ENCODE assay signal across 8 cellular contexts in the genomic region with DNA sequence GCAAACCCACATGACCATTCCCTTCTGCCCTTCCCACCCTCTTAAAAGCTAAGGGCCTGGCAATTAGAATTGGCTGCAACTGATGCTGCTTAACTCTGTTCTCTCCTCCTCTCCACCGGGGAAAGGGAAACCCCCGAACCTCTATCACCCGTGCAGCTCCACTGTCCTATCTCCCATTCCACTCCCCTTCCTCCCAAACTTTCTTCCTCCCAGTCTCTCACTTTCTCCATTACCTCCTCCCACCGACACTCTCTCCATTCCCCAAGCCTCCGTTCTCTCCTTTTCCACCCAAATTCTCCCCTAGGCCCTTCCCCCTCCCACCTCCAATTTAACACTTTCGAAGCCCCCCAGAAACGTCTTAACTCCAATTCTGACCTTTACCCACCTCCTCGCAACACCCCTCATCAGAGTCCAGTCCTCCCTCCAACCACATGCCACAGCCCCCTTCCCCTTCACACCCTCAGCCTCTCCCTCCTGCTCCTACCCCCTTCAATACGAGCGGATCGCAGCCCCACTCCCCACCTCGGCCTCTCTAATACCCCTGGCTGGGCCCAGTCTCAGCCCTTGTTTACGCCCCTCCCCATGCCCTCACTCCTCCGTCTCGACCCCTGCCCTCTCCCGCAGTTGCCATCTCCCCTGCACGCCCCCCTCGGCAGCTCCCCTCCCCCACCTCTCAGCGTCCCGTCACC. TPM values are rescaled to one million over a fixed set of nuclear protein-coding genes. Genes with fewer than 3 reads are reported as not detected.
DNase-seq lines count a peak whose midpoint lies in the region; ATAC-seq and TF ChIP-seq lines count a peak whose summit lies in the region.

No MANE protein-coding gene starts in this region.

- no peaks in the 10 kb centered on the region for H3K27me3 ChIP-seq in lung (ENCODE audit: control insufficient read depth, insufficient read depth)

- no peaks in the 10 kb centered on the region for H3K9me3 Mint-ChIP-seq in Calu3 (ENCODE audit: low read depth, unreplicated experiment)

- no peak overlapping the region for H3K27ac Mint-ChIP-seq in Calu3 (ENCODE audit: unreplicated experiment)

- H3K4me1 ChIP-seq in lung (ENCODE audit: control insufficient read depth in 2 of 2, insufficient read depth in 2 of 2, low read length in 2 of 2), result peaks cover 9 to 19% of the 10 kb centered on the region in 2 donors

- no peaks in the 10 kb centered on the region for H3K27me3 Mint-ChIP-seq in Calu3 (ENCODE audit: unreplicated experiment)

- H3K4me3 ChIP-seq in choroid plexus epithelial cell (ENCODE audit: low read depth, low read length) (peak overlapping the region; percentile 91), lung (peak overlapping the region; percentile 67)

- no peak overlapping the region for H3K4me3 Mint-ChIP-seq in Calu3 (ENCODE audit: low read depth, unreplicated experiment)

- H3K27ac ChIP-seq in KOPT-K1 (ENCODE audit: low read depth, low read length, poor library complexity, severe bottlenecking), result peak overlapping the region; percentile 77
- peak overlapping the region; percentile 93 to 99 for H3K27ac ChIP-seq in lung (ENCODE audit: low read depth in 1 of 2, low read length in 1 of 2)

- TF ChIP-seq CTCF in choroid plexus epithelial cell (conservative IDR thresholded peaks at IDR 0.05; ENCODE audit: low read depth, low read length), result no peak
- no peak for TF ChIP-seq CTCF in lung (IDR thresholded peaks at IDR 0.05; ENCODE audit: control extremely low read depth, extremely low read depth)
- no peak for TF ChIP-seq CTCF in GM13977 (IDR thresholded peaks at IDR 0.05; ENCODE audit: extremely low read depth, insufficient read depth, missing control alignments)
- no peak for TF ChIP-seq CTCF in Calu3 (IDR thresholded peaks at IDR 0.05; ENCODE audit: unreplicated experiment)

- BruUV-seq in Calu3 (replicated peaks; lab: Mats Ljungman, UMichigan), result no TSS peak

- peaks cover 21% of the 10 kb centered on the region for H3K4me1 Mint-ChIP-seq in Calu3 (ENCODE audit: low read depth, unreplicated experiment)

- WGBS in lung, 2 donors, result 0% methylated on average over 20 of the region's 20 CpGs

- intact Hi-C loops in Calu3 (cut with micrococcal nuclease; ENCODE audit: unreplicated experiment), result loop anchor here (2.0 to 10.0 kb wide), 2 partner anchors 13 to 407 kb away; a partner anchor contains a TSS

- no peaks in the 10 kb centered on the region for H3K9me3 ChIP-seq in KOPT-K1 (ENCODE audit: insufficient read depth, low read length, poor library complexity, severe bottlenecking)
- no peaks in the 10 kb centered on the region for H3K9me3 ChIP-seq in lung (ENCODE audit: control insufficient read depth in 2 of 2, insufficient read depth in 1 of 2, low read length in 1 of 2)

- CTCF ChIA-PET in Calu3 (lab: Charles Lee), result interaction anchor here (0.6 to 1.7 kb wide), 10 partner anchors 14 to 254 kb away, joined by 3 to 8 read pairs (median 4); a partner anchor contains a TSS

- in situ Hi-C loops in GM13977 (cut with MboI; ENCODE audit: low pct_unique_long_range_greater_than_20kb, low sequenced_read_pairs, unreplicated experiment), result no loop called here

- no peak for ATAC-seq in lung (ENCODE audit: insufficient read depth, low FRiP score)

- DNase-seq in Daoy (ENCODE audit: low read depth) (peak; percentile 16), choroid plexus epithelial cell (ENCODE audit: low read depth) (peak; percentile 41), lung (ENCODE audit: low spot score) (no peak), GM13977 (ENCODE audit: low spot score) (no peak), NCI-H2107 (lab: John Stamatoyannopoulos, UW) (no peak), NOMO-1 (lab: John Stamatoyannopoulos, UW; ENCODE audit: unreplicated experiment in 2 of 2) (no peak), Calu3 (no peak)

- peaks cover 43% of the 10 kb centered on the region for H3K36me3 ChIP-seq in KOPT-K1 (ENCODE audit: insufficient read depth, low read length)
- H3K36me3 ChIP-seq in lung (ENCODE audit: control insufficient read depth in 2 of 2, insufficient read depth in 2 of 2, low read length in 2 of 2), result peaks cover 13 to 16% of the 10 kb centered on the region in 2 donors

- peaks cover 19% of the 10 kb centered on the region for H3K36me3 Mint-ChIP-seq in Calu3 (ENCODE audit: insufficient read depth, unreplicated experiment)

RNA-seq across cellular contexts. Expression of a gene that starts 0.6 kb away (rescaled TPM):
- 22.0 and 24.2 TPM in 2 replicates for total RNA-seq in Daoy (2014; rRNA removed; shearing (Covaris generic))
- total RNA-seq in lung (10 to 100 TPM; 25.0 to 38.8 TPM), Calu3 (2022) (40.4 and 45.7 TPM in 2 replicates)
- polyA plus RNA-seq in lung, result 10 to 100 TPM; 19.4 to 36.8 TPM

RNA-seq across cellular contexts. Expression of a gene that starts 14.0 kb away (rescaled TPM):
- 16.3 and 17.4 TPM in 2 replicates for total RNA-seq in Daoy (2014; rRNA removed; shearing (Covaris generic))
- total RNA-seq in lung (10 to 100 TPM; 35.6 to 40.4 TPM), Calu3 (2022) (49.8 and 52.9 TPM in 2 replicates)
- polyA plus RNA-seq in lung, result 10 to 100 TPM; 26.9 to 40.3 TPM

RNA-seq across cellular contexts. Expression of a gene that starts 14.0 kb away (rescaled TPM):
- 97.9 and 213 TPM in 2 replicates for total RNA-seq in Daoy (2014; rRNA removed; shearing (Covaris generic))
- total RNA-seq in lung (10 to 100 TPM; 21.5 to 46.7 TPM), Calu3 (2022) (121 and 129 TPM in 2 replicates)
- 100 to 1,000 TPM; 140 to 324 TPM for polyA plus RNA-seq in lung

RNA-seq across cellular contexts. Expression of a gene that starts 21.9 kb away (rescaled TPM):
- total RNA-seq in Daoy (2014; rRNA removed; shearing (Covaris generic)), result 102 and 133 TPM in 2 replicates
- total RNA-seq in lung (100 to 1,000 TPM in 1 of 2 donors, 10 to 100 TPM in 1; 99.6 to 101 TPM), Calu3 (2022) (77.5 and 85.8 TPM in 2 replicates)
- 100 to 1,000 TPM; 122 to 149 TPM for polyA plus RNA-seq in lung

RNA-seq across cellular contexts. Expression of a gene that starts 27.4 kb away (rescaled TPM):
- total RNA-seq in Daoy (2014; rRNA removed; shearing (Covaris generic)), result 6.2 and 13.5 TPM in 2 replicates
- total RNA-seq in lung (10 to 100 TPM; 22.6 to 28.6 TPM), Calu3 (2022) (35.8 and 40.9 TPM in 2 replicates)
- polyA plus RNA-seq in lung, result 10 to 100 TPM; 18.2 to 19.9 TPM

Comparison
In these comparisons a context has a peak if more than half of its experiments do, and no peak if none do; other contexts are left out.
1. DNase-seq: peak in Daoy (single experiment) and choroid plexus epithelial cell (single experiment); none in lung (single experiment), GM13977 (single experiment), NCI-H2107 (single experiment), NOMO-1 (0 of 2) and Calu3 (single experiment).